Comparison of ENCODE assay signal across 8 cellular contexts in genomic region chr5:134370871-134371833, GRCh38. TPM values are rescaled to one million over a fixed set of nuclear protein-coding genes. Genes with fewer than 3 reads are reported as not detected.
DNase-seq lines count a peak whose midpoint lies in the region; ATAC-seq and TF ChIP-seq lines count a peak whose summit lies in the region.

Gene UBE2B, plus strand, starts transcription at chr5:134371569. Its CDS starts 27 bp downstream, at chr5:134371596.

- peak within 1 kb of the TSS; percentile 92 for H3K4me3 ChIP-seq in GM08714 (ENCODE audit: low read length)
- H3K4me3 ChIP-seq in suprapubic skin, result peak within 1 kb of the TSS; percentile 86

- H3K36me3 ChIP-seq in suprapubic skin, result peaks cover 5% of the 10 kb centered on the region

- peaks cover 20 to 52% of the 10 kb centered on the region in 2 donors for H3K36me3 Mint-ChIP-seq in activated naive CD4-positive, alpha-beta T cell treated with anti-CD3 and anti-CD28 coated beads, Interleukin-2, amount 50 U/mL, for 72 hours

- no peaks in the 10 kb centered on the region for H3K27me3 ChIP-seq in suprapubic skin

- no peaks in the 10 kb centered on the region for H3K9me3 ChIP-seq in suprapubic skin

- no peaks in the 10 kb centered on the region for H3K9me3 Mint-ChIP-seq in activated naive CD4-positive, alpha-beta T cell treated with anti-CD3 and anti-CD28 coated beads, Interleukin-2, amount 50 U/mL, for 72 hours

- ATAC-seq in HG02610 (IDR thresholded peaks at IDR 0.05; ENCODE audit: unreplicated experiment), result peak; percentile 79
- peak; percentile 71 to 82 for ATAC-seq in activated naive CD4-positive, alpha-beta T cell treated with anti-CD3 and anti-CD28 coated beads, Interleukin-2, amount 50 U/mL, for 72 hours

- peak within 1 kb of the TSS; percentile 97 for H3K27ac ChIP-seq in suprapubic skin

- no peak for TF ChIP-seq CTCF in suprapubic skin (IDR thresholded peaks at IDR 0.05)

- no peak for TF ChIP-seq EP300 in suprapubic skin (IDR thresholded peaks at IDR 0.05)

- H3K27ac Mint-ChIP-seq in activated naive CD4-positive, alpha-beta T cell treated with anti-CD3 and anti-CD28 coated beads, Interleukin-2, amount 50 U/mL, for 72 hours, result peak within 1 kb of the TSS; percentile 99 to 100

- peaks cover 40% of the 10 kb centered on the region for H3K4me1 ChIP-seq in suprapubic skin

- TF ChIP-seq POLR2A in suprapubic skin (IDR thresholded peaks at IDR 0.05), result peak in 1 of 2 donors; percentile 68

- 1% methylated on average over 39 of the region's 74 CpGs for WGBS in suprapubic skin

- DNase-seq in NCI-H1092 treated with DMSO at 0.1 percent for 48 hours (lab: John Stamatoyannopoulos, UW), result peak; percentile 96
- DNase-seq in SKM-1 (lab: John Stamatoyannopoulos, UW; ENCODE audit: unreplicated experiment), result peak; percentile 98
- DNase-seq in activated naive CD4-positive, alpha-beta T cell treated with anti-CD3 and anti-CD28 coated beads, Interleukin-2, amount 50 U/mL, for 72 hours (ENCODE audit: low spot score in 2 of 2), result peak; percentile 93 to 95
- peak; percentile 99 for DNase-seq in globus pallidus (ENCODE audit: low spot score)
- peak; percentile 63 to 99 (median 97) for DNase-seq in nucleus accumbens (lab: John Stamatoyannopoulos, UW)
- DNase-seq in suprapubic skin (ENCODE audit: low spot score in 2 of 2), result peak; percentile 99 to 100

RNA-seq across cellular contexts. Expression of gene UBE2B, which starts in this region (rescaled TPM):
- total RNA-seq in activated naive CD4-positive, alpha-beta T cell treated with anti-CD3 and anti-CD28 coated beads, Interleukin-2, amount 50 U/mL, for 72 hours, result 100 to 1,000 TPM in 1 of 2 donors, 10 to 100 TPM in 1; 93.3 to 125 TPM
- 100 to 1,000 TPM in 1 of 4 donors, 10 to 100 TPM in 3; 33.3 to 110 (median 51.6) TPM for total RNA-seq in suprapubic skin

Comparison
In these comparisons a context has a peak if more than half of its experiments do, and no peak if none do; other contexts are left out.
1. Peak in every context shown above with its lines: DNase-seq, ATAC-seq, H3K4me3 ChIP-seq and H3K27ac ChIP-seq.